ENCODE assay signal across 8 cellular contexts in genomic region chr1:27567931-27568246, GRCh38. TPM values are rescaled to one million over a fixed set of nuclear protein-coding genes. Genes with fewer than 3 reads are reported as not detected.
DNase-seq lines count a peak whose midpoint lies in the region; ATAC-seq and TF ChIP-seq lines count a peak whose summit lies in the region.

No MANE protein-coding gene starts in this region.

- H3K36me3 Mint-ChIP-seq in stimulated activated naive CD8-positive, alpha-beta T cell treated with anti-CD3 and anti-CD28 coated beads, Interleukin-15, Interleukin-2, amounts not matched to agents 100 ng/mL and 50 ng/mL, for 24 hours (ENCODE audit: low read depth), result no peaks in the 10 kb centered on the region
- H3K36me3 Mint-ChIP-seq in naive thymus-derived CD4-positive, alpha-beta T cell, result peaks cover 0 to 1% (median 0%) of the 10 kb centered on the region in 5 donors

- H3K27ac ChIP-seq in colonic mucosa, result peak overlapping the region; percentile 67
- H3K27ac ChIP-seq in naive thymus-derived CD4-positive, alpha-beta T cell (ENCODE audit: low read depth, low read length), result peak overlapping the region; percentile 27

- no peaks in the 10 kb centered on the region for H3K9me3 Mint-ChIP-seq in stimulated activated naive CD8-positive, alpha-beta T cell treated with anti-CD3 and anti-CD28 coated beads, Interleukin-15, Interleukin-2, amounts not matched to agents 100 ng/mL and 50 ng/mL, for 24 hours
- H3K9me3 Mint-ChIP-seq in naive thymus-derived CD4-positive, alpha-beta T cell, result no peaks in the 10 kb centered on the region

- H3K9me3 ChIP-seq in colonic mucosa (no peaks in the 10 kb centered on the region), MG63 (no peaks in the 10 kb centered on the region)
- no peaks in the 10 kb centered on the region for H3K9me3 ChIP-seq in naive thymus-derived CD4-positive, alpha-beta T cell (ENCODE audit: control insufficient read depth in 2 of 3, low read length in 3 of 3)

- peak overlapping the region; percentile 52 for H3K4me3 Mint-ChIP-seq in stimulated activated naive CD8-positive, alpha-beta T cell treated with anti-CD3 and anti-CD28 coated beads, Interleukin-15, Interleukin-2, amounts not matched to agents 100 ng/mL and 50 ng/mL, for 24 hours
- H3K4me3 Mint-ChIP-seq in naive thymus-derived CD4-positive, alpha-beta T cell, result peak overlapping the region; percentile 55 to 87 (median 73)

- POLR2A ChIA-PET in naive thymus-derived CD4-positive, alpha-beta T cell (lab: Charles Lee), result interaction anchor here (0.7 to 2.1 kb wide), 3 partner anchors 10 to 46 kb away, joined by 3 to 7 read pairs (median 4); no protein-coding TSS in a partner anchor

- no peaks in the 10 kb centered on the region for H3K27me3 ChIP-seq in colonic mucosa
- H3K27me3 ChIP-seq in naive thymus-derived CD4-positive, alpha-beta T cell (ENCODE audit: control insufficient read depth in 2 of 2, insufficient read depth in 2 of 2, low read length in 2 of 2), result no peaks in the 10 kb centered on the region
- no peaks in the 10 kb centered on the region for H3K27me3 ChIP-seq in MG63

- TF ChIP-seq CTCF in colonic mucosa (IDR thresholded peaks at IDR 0.05), result no peak

- DNase-seq in stimulated activated naive CD8-positive, alpha-beta T cell treated with anti-CD3 and anti-CD28 coated beads, Interleukin-15, Interleukin-2, amounts not matched to agents 100 U/mL and 50 U/mL, for 24 hours, result no peak
- DNase-seq in colonic mucosa, result no peak
- no peak for DNase-seq in naive thymus-derived CD4-positive, alpha-beta T cell
- no peak for DNase-seq in MG63
- DNase-seq in GM03348 (ENCODE audit: low spot score), result no peak

- H3K4me1 ChIP-seq in colonic mucosa, result peaks cover 37% of the 10 kb centered on the region
- peaks cover 7 to 17% of the 10 kb centered on the region in 2 donors for H3K4me1 ChIP-seq in naive thymus-derived CD4-positive, alpha-beta T cell (ENCODE audit: control insufficient read depth in 2 of 2, insufficient read depth in 2 of 2, low read length in 2 of 2)

- H3K4me3 ChIP-seq in colonic mucosa (peak overlapping the region; percentile 32), MG63 (no peak overlapping the region)
- H3K4me3 ChIP-seq in naive thymus-derived CD4-positive, alpha-beta T cell (ENCODE audit: low read length), result peak overlapping the region; percentile 51

- peaks cover 32% of the 10 kb centered on the region for H3K4me1 Mint-ChIP-seq in stimulated activated naive CD8-positive, alpha-beta T cell treated with anti-CD3 and anti-CD28 coated beads, Interleukin-15, Interleukin-2, amounts not matched to agents 100 ng/mL and 50 ng/mL, for 24 hours (ENCODE audit: low read depth)
- peaks cover 15 to 62% (median 47%) of the 10 kb centered on the region in 7 donors for H3K4me1 Mint-ChIP-seq in naive thymus-derived CD4-positive, alpha-beta T cell

- H3K27ac Mint-ChIP-seq in stimulated activated naive CD8-positive, alpha-beta T cell treated with anti-CD3 and anti-CD28 coated beads, Interleukin-15, Interleukin-2, amounts not matched to agents 100 ng/mL and 50 ng/mL, for 24 hours, result no peak overlapping the region
- peak overlapping the region in 8 of 9 donors; percentile 42 to 91 (median 73) for H3K27ac Mint-ChIP-seq in naive thymus-derived CD4-positive, alpha-beta T cell

- H3K36me3 ChIP-seq in colonic mucosa (no peaks in the 10 kb centered on the region), MG63 (peaks cover 7% of the 10 kb centered on the region; the same call in 1 of the 2 replicates)
- no peaks in the 10 kb centered on the region for H3K36me3 ChIP-seq in naive thymus-derived CD4-positive, alpha-beta T cell (ENCODE audit: control insufficient read depth in 2 of 3, insufficient read depth in 3 of 3, low read length in 3 of 3)

- no peak for ATAC-seq in stimulated activated naive CD8-positive, alpha-beta T cell treated with anti-CD3 and anti-CD28 coated beads, Interleukin-15, Interleukin-2, amounts not matched to agents 100 U/mL and 50 U/mL, for 24 hours
- no peak for ATAC-seq in naive thymus-derived CD4-positive, alpha-beta T cell
- no peak for ATAC-seq in HG03039 (IDR thresholded peaks at IDR 0.05; ENCODE audit: unreplicated experiment)
- no peak for ATAC-seq in GM19452 (IDR thresholded peaks at IDR 0.05; ENCODE audit: unreplicated experiment)

- peak overlapping the region; percentile 30 to 80 for H3K9ac ChIP-seq in colonic mucosa (ENCODE audit: low read depth in 2 of 2, low read length in 2 of 2)

- intact Hi-C loops in colonic mucosa (cut with DNase I), result no loop called here
- intact Hi-C loops in naive thymus-derived CD4-positive, alpha-beta T cell (cut with micrococcal nuclease), result loop anchor here (1.0 to 2.0 kb wide), 8 partner anchors 12 to 157 kb away; partner anchors contain the start of genes AHDC1 (in 2 of the 2), WASF2 (in 2 of the 2) and FAM76A (in 1 of the 2)

- no peaks in the 10 kb centered on the region for H3K27me3 Mint-ChIP-seq in stimulated activated naive CD8-positive, alpha-beta T cell treated with anti-CD3 and anti-CD28 coated beads, Interleukin-15, Interleukin-2, amounts not matched to agents 100 ng/mL and 50 ng/mL, for 24 hours
- no peaks in the 10 kb centered on the region for H3K27me3 Mint-ChIP-seq in naive thymus-derived CD4-positive, alpha-beta T cell

- CTCF ChIA-PET in naive thymus-derived CD4-positive, alpha-beta T cell (lab: Charles Lee), result interaction anchor here (0.8 to 4.4 kb wide), 12 partner anchors 10 to 270 kb away, joined by 3 to 33 read pairs (median 4); partner anchors contain the start of genes AHDC1 and IFI6

RNA-seq across cellular contexts. Expression of gene AHDC1, which starts 36.1 kb away (rescaled TPM):
- total RNA-seq in colonic mucosa, result 10 to 100 TPM; 18.4 to 26.8 TPM
- 10 to 100 TPM; 18.4 to 38.8 (median 21.3) TPM for total RNA-seq in naive thymus-derived CD4-positive, alpha-beta T cell
- 1 to 10 TPM in 1 of 2 donors, under 1 TPM in 1; 0.90 to 2.0 TPM for polyA plus RNA-seq in naive thymus-derived CD4-positive, alpha-beta T cell
- total RNA-seq in MG63 (2014; rRNA removed; shearing (Covaris generic); ENCODE audit: low replicate concordance), result 10.4 and 11.5 TPM in 2 replicates
